In the genomic region with DNA sequence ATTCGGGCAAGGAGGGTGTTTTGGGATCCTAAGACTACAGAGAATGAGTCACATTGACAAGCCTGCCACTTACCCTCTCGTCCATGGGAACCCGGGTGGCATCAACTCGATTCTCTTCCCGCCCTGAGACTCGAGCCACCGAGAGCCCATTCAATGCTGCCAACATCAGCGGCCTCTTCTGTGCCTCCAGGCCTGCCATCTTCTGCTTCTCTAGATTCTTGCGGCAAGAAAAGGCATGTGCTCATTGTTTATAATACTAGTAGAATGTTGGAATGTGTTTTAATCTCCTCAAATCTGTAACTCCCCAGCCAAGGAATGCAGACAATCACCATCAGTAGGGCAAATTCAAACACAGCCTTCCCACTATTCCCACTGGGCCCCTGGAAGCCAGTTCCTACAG, we compare ENCODE assay signal across 17 cellular contexts.
DNase-seq lines count a peak whose midpoint lies in the region; ATAC-seq and TF ChIP-seq lines count a peak whose summit lies in the region.
"Had no signal": no experiment of that assay in that cellular context is flagged by ENCODE, and none has a peak within 500 bp of the region (broad histone marks: within the 10 kb centered on the region; RNA-seq: fewer than 3 reads in every experiment).

No MANE protein-coding gene starts in this region.

- no peaks in the 10 kb centered on the region for H3K4me1 ChIP-seq in breast epithelium

- intact Hi-C loops in breast epithelium (cut with DNase I; ENCODE audit: low total_unique reads) = no loop called here

- H3K4me1 Mint-ChIP-seq in activated T-cell treated with anti-CD3 and anti-CD28 coated beads, Interleukin-2, amount 50 U/mL, for 24 hours (ENCODE audit: low read depth) = no peaks in the 10 kb centered on the region

- DNase-seq in A172 (ENCODE audit: low spot score) = peak; percentile 86
- DNase-seq in HCEC 1CT = peak; percentile 50
- peak in 1 of 2 donors; percentile 70 for DNase-seq in breast epithelium (ENCODE audit: low spot score in 2 of 2)
- DNase-seq in kidney glomerular epithelial cell (lab: John Stamatoyannopoulos, UW) = peak; percentile 31
- no peak for DNase-seq in NCI-H446 (lab: John Stamatoyannopoulos, UW)
- DNase-seq in SKM-1 treated with dmso at 0.1 percent for 144 hours (lab: John Stamatoyannopoulos, UW; ENCODE audit: unreplicated experiment) = no peak
- DNase-seq in left lobe of liver (ENCODE audit: low spot score) = no peak
- DNase-seq in activated T-cell treated with anti-CD3 and anti-CD28 coated beads, Interleukin-2, amount 50 U/mL, for 24 hours = no peak
- DNase-seq: 8988T, activated T-cell treated with anti-CD3 and anti-CD28 coated beads for 4 hours, DMS 273 treated with DMSO at 0.1 percent for 48 hours, dorsolateral prefrontal cortex, GOT3, left colon, substantia nigra had no signal

- no peak for TF ChIP-seq CTCF in breast epithelium (IDR thresholded peaks at IDR 0.05)

- ATAC-seq in left lobe of liver = no peak
- ATAC-seq: activated CD4-positive, CD25-positive, alpha-beta regulatory T cell treated with anti-CD3 and anti-CD28 coated beads, Interleukin-2, amount 50 U/mL, for 24 hours; left colon had no signal

- TF ChIP-seq POLR2A in breast epithelium (IDR thresholded peaks at IDR 0.05) = no peak

- no peak overlapping the region for H3K27ac Mint-ChIP-seq in activated T-cell treated with anti-CD3 and anti-CD28 coated beads, Interleukin-2, amount 50 U/mL, for 24 hours

- H3K27ac ChIP-seq in breast epithelium = peak overlapping the region; percentile 58 to 62
- H3K27ac ChIP-seq: dorsolateral prefrontal cortex had no signal

- H3K4me3 Mint-ChIP-seq in activated T-cell treated with anti-CD3 and anti-CD28 coated beads, Interleukin-2, amount 50 U/mL, for 24 hours = no peak overlapping the region

- no peaks in the 10 kb centered on the region for H3K36me3 ChIP-seq in breast epithelium

- H3K9me3 Mint-ChIP-seq in activated T-cell treated with anti-CD3 and anti-CD28 coated beads, Interleukin-2, amount 50 U/mL, for 24 hours = no peaks in the 10 kb centered on the region

- H3K27me3 Mint-ChIP-seq in activated T-cell treated with anti-CD3 and anti-CD28 coated beads, Interleukin-2, amount 50 U/mL, for 24 hours = no peaks in the 10 kb centered on the region

- no peaks in the 10 kb centered on the region for H3K36me3 Mint-ChIP-seq in activated T-cell treated with anti-CD3 and anti-CD28 coated beads, Interleukin-2, amount 50 U/mL, for 24 hours (ENCODE audit: low read depth)

- H3K4me3 ChIP-seq in breast epithelium = no peak overlapping the region
- H3K4me3 ChIP-seq: dorsolateral prefrontal cortex, skin epidermis had no signal

- no peaks in the 10 kb centered on the region for H3K9me3 ChIP-seq in breast epithelium

- no peaks in the 10 kb centered on the region for H3K27me3 ChIP-seq in breast epithelium
- H3K27me3 ChIP-seq: dorsolateral prefrontal cortex had no signal

Comparison
In these comparisons a context has a peak if more than half of its experiments do, and no peak if none do; other contexts are left out.
1. DNase-seq: peak in A172 (single experiment), HCEC 1CT (single experiment) and kidney glomerular epithelial cell (single experiment); none in NCI-H446 (0 of 2), SKM-1 treated with dmso at 0.1 percent for 144 hours (single experiment), left lobe of liver (single experiment) and activated T-cell treated with anti-CD3 and anti-CD28 coated beads, Interleukin-2, amount 50 U/mL, for 24 hours (single experiment).